Comparison of ENCODE assay signal across 12 cellular contexts in the genomic region with DNA sequence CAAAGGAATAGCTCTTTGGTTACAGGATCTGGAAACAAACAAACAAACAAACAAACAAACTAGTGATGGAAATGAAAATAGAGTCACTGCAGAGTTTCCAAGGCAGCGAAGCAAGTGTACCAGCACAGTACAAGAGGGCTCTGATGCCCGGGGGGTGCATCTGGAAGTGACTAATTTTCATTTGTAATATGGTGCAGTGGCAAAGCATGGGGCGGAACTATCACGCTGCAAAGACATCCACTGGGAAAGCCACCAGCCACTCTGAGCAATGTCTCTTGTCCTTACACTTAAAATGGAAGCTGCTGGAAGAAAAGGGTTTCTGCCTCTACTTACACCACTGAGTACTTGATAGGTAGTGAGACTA. TPM values are rescaled to one million over a fixed set of nuclear protein-coding genes. Genes with fewer than 3 reads are reported as not detected.
DNase-seq lines count a peak whose midpoint lies in the region; ATAC-seq, FAIRE-seq and TF ChIP-seq lines count a peak whose summit lies in the region.
"Had no signal": no experiment of that assay in that cellular context is flagged by ENCODE, and none has a peak within 500 bp of the region (broad histone marks: within the 10 kb centered on the region; RNA-seq: fewer than 3 reads in every experiment).

No MANE protein-coding gene starts in this region.

- peaks cover 33% of the 10 kb centered on the region for H3K4me1 Mint-ChIP-seq in T-helper 2 cell treated with Interferon-gamma antibody and Interleukin-4, amounts not matched to agents 5 μg/mL and 100 μg/mL, for 36 hours (ENCODE audit: low read depth)

- H3K4me3 ChIP-seq in GM23248 (no peak overlapping the region), SJSA1 (no peak overlapping the region), endothelial cell of umbilical vein (replicated peaks in 1 of 3; ENCODE audit: insufficient read depth in 1 of 3, low read depth in 1 of 3, low read length in 3 of 3) (no peak overlapping the region), skeletal muscle satellite cell (ENCODE audit: low read length) (no peak overlapping the region)
- H3K4me3 ChIP-seq: K562 had no signal

- DNase-seq in GM23248: peak; percentile 11
- DNase-seq in SJSA1 (ENCODE audit: low read depth in 1 of 2, low spot score in 2 of 2): peak in 1 of 2 experiments; percentile 70
- no peak for DNase-seq in endothelial cell of umbilical vein (ENCODE audit: low read depth, low spot score)
- no peak for DNase-seq in T-helper 2 cell treated with Interferon-gamma antibody and Interleukin-4, amounts not matched to agents 5 μg/mL and 100 μg/mL, for 36 hours (ENCODE audit: low spot score)
- DNase-seq: activated CD4-positive, alpha-beta T cell treated with anti-CD3 and anti-CD28 coated beads, Interleukin-2, amount 10 ng/mL, durations not matched to agents 7 days and 5 days; aorta; NCI-H2107; stimulated activated CD4-positive, alpha-beta T cell treated with anti-CD3 and anti-CD28 coated beads, Interleukin-4, amount 100 ng/mL, for 4 hours had no signal

- TF ChIP-seq CTCF in endothelial cell of umbilical vein (IDR thresholded peaks at IDR 0.05; ENCODE audit: extremely low read depth in 1 of 2, insufficient read depth in 1 of 2, low read depth in 1 of 2, low read length in 2 of 2): no peak

- no peak for ATAC-seq in HG02884 (IDR thresholded peaks at IDR 0.05; ENCODE audit: unreplicated experiment)
- ATAC-seq in HG03521 (IDR thresholded peaks at IDR 0.05; ENCODE audit: unreplicated experiment): no peak
- ATAC-seq: K562 had no signal

- no peak overlapping the region for H3K9ac ChIP-seq in GM23248
- no peak overlapping the region for H3K9ac ChIP-seq in endothelial cell of umbilical vein (replicated peaks; ENCODE audit: extremely low read depth, insufficient read depth, low read length)
- no peak overlapping the region for H3K9ac ChIP-seq in skeletal muscle satellite cell (ENCODE audit: low read depth, low read length)

- no peaks in the 10 kb centered on the region for H3K9me2 ChIP-seq in GM23248 (ENCODE audit: insufficient read depth)

- H3K4me1 ChIP-seq in GM23248 (ENCODE audit: insufficient read depth): peaks cover 22% of the 10 kb centered on the region
- H3K4me1 ChIP-seq in SJSA1 (replicated peaks): peaks cover 61% of the 10 kb centered on the region
- peaks cover 12% of the 10 kb centered on the region for H3K4me1 ChIP-seq in endothelial cell of umbilical vein (ENCODE audit: control insufficient read depth, extremely low read depth, insufficient read depth, low read length)
- H3K4me1 ChIP-seq in skeletal muscle satellite cell (ENCODE audit: control insufficient read depth, insufficient read depth, low read length): peaks cover 34% of the 10 kb centered on the region

- H3K27ac ChIP-seq in GM23248 (peak overlapping the region; percentile 8; the same call in 1 of the 2 replicates), SJSA1 (peak overlapping the region; percentile 89), endothelial cell of umbilical vein (ENCODE audit: insufficient read depth, low read depth, low read length) (no peak overlapping the region)

- peak overlapping the region; percentile 32 for H3K4me2 ChIP-seq in GM23248 (ENCODE audit: unreplicated experiment)
- peak overlapping the region; percentile 13 for H3K4me2 ChIP-seq in endothelial cell of umbilical vein (ENCODE audit: insufficient read depth, low read length)
- peak overlapping the region; percentile 10 for H3K4me2 ChIP-seq in skeletal muscle satellite cell (ENCODE audit: low read length)

- no TSS peak for BruUV-seq in endothelial cell of umbilical vein (replicated peaks; lab: Mats Ljungman, UMichigan)

- no peak for FAIRE-seq in endothelial cell of umbilical vein (lab: Jason Lieb, UNC)
- FAIRE-seq: K562 had no signal

- intact Hi-C loops in endothelial cell of umbilical vein (cut with micrococcal nuclease): loop anchor here (1.0 kb wide), 3 partner anchors 41 to 77 kb away; partner anchors contain the start of gene NEDD9

- no peak overlapping the region for H3K27ac Mint-ChIP-seq in T-helper 2 cell treated with Interferon-gamma antibody and Interleukin-4, amounts not matched to agents 5 μg/mL and 100 μg/mL, for 36 hours
- H3K27ac Mint-ChIP-seq: activated CD4-positive, alpha-beta T cell treated with anti-CD3 and anti-CD28 coated beads, Interleukin-2, amount 10 ng/mL, durations not matched to agents 7 days and 5 days had no signal

- H3K27me3 Mint-ChIP-seq in T-helper 2 cell treated with Interferon-gamma antibody and Interleukin-4, amounts not matched to agents 5 μg/mL and 100 μg/mL, for 36 hours (ENCODE audit: low read depth): no peaks in the 10 kb centered on the region
- H3K27me3 Mint-ChIP-seq: activated CD4-positive, alpha-beta T cell treated with anti-CD3 and anti-CD28 coated beads, Interleukin-2, amount 10 ng/mL, durations not matched to agents 7 days and 5 days had no signal

- POLR2A ChIA-PET in endothelial cell of umbilical vein (lab: Charles Lee): interaction anchor here (1.0 kb wide), 1 partner anchor 45 kb away, joined by 4 read pairs; the partner anchor contains the start of gene NEDD9

- H3K79me2 ChIP-seq in GM23248 (ENCODE audit: insufficient read depth) (no peaks in the 10 kb centered on the region), endothelial cell of umbilical vein (ENCODE audit: control insufficient read depth, insufficient read depth, low read length) (no peaks in the 10 kb centered on the region)

- H3K9me3 Mint-ChIP-seq in T-helper 2 cell treated with Interferon-gamma antibody and Interleukin-4, amounts not matched to agents 5 μg/mL and 100 μg/mL, for 36 hours: no peaks in the 10 kb centered on the region
- H3K9me3 Mint-ChIP-seq: activated CD4-positive, alpha-beta T cell treated with anti-CD3 and anti-CD28 coated beads, Interleukin-2, amount 10 ng/mL, durations not matched to agents 7 days and 5 days had no signal

- CTCF ChIA-PET in endothelial cell of umbilical vein (lab: Charles Lee): interaction anchor here (0.8 to 1.2 kb wide), 4 partner anchors 15 to 133 kb away, joined by 3 to 5 read pairs (median 4); no protein-coding TSS in a partner anchor

- H4K20me1 ChIP-seq in GM23248 (ENCODE audit: insufficient read depth) (no peaks in the 10 kb centered on the region), endothelial cell of umbilical vein (replicated peaks; ENCODE audit: control insufficient read depth, extremely low read depth, insufficient read depth, low read length) (no peaks in the 10 kb centered on the region)

- in situ Hi-C loops in GM23248 (cut with MboI): no loop called here

- H3F3A ChIP-seq in GM23248 (ENCODE audit: insufficient read depth): 0 out of 2 replicates have a peak, but pooled peaks cover 6% of the 10 kb centered on the region

- H3K27me3 ChIP-seq in GM23248 (replicated peaks; ENCODE audit: insufficient read depth) (no peaks in the 10 kb centered on the region), SJSA1 (replicated peaks) (no peaks in the 10 kb centered on the region), endothelial cell of umbilical vein (ENCODE audit: control insufficient read depth in 2 of 2, insufficient read depth in 2 of 2, low read length in 2 of 2) (no peaks in the 10 kb centered on the region), skeletal muscle satellite cell (ENCODE audit: control insufficient read depth, insufficient read depth, low read length) (no peaks in the 10 kb centered on the region)

- no peaks in the 10 kb centered on the region for H3K9me3 ChIP-seq in GM23248 (ENCODE audit: low read depth)
- H3K9me3 ChIP-seq in SJSA1 (replicated peaks): no peaks in the 10 kb centered on the region; the same call in 1 of the 2 replicates
- H3K9me3 ChIP-seq in endothelial cell of umbilical vein (replicated peaks; ENCODE audit: control insufficient read depth, insufficient read depth, low read length): no peaks in the 10 kb centered on the region
- H3K9me3 ChIP-seq in skeletal muscle satellite cell (replicated peaks; ENCODE audit: low read length): no peaks in the 10 kb centered on the region

- no peaks in the 10 kb centered on the region for H3K9me1 ChIP-seq in endothelial cell of umbilical vein (replicated peaks; ENCODE audit: control insufficient read depth, extremely low read depth, insufficient read depth, low read length)

- no peak for TF ChIP-seq POLR2A in endothelial cell of umbilical vein (IDR thresholded peaks at IDR 0.05; ENCODE audit: low read depth, low read length)

- peak overlapping the region; percentile 33; the same call in 1 of the 2 replicates for H2AFZ ChIP-seq in GM23248
- peak overlapping the region; percentile 15 for H2AFZ ChIP-seq in endothelial cell of umbilical vein (ENCODE audit: low read depth, low read length)

- 96 to 100% methylated on average over 4 of the region's 4 CpGs for whole genome bisulfite sequencing in GM23248 (ENCODE audit: low coverage in 1 of 2, low lambda C conversion rate in 2 of 2, missing lambda C conversion rate in 2 of 2), 2 experiments

- peaks cover 36% of the 10 kb centered on the region for H3K36me3 Mint-ChIP-seq in T-helper 2 cell treated with Interferon-gamma antibody and Interleukin-4, amounts not matched to agents 5 μg/mL and 100 μg/mL, for 36 hours (ENCODE audit: low read depth)

- H3K36me3 ChIP-seq in GM23248 (ENCODE audit: low read depth) (no peaks in the 10 kb centered on the region), SJSA1 (no peaks in the 10 kb centered on the region), endothelial cell of umbilical vein (ENCODE audit: control insufficient read depth in 2 of 2, extremely low read depth in 1 of 2, insufficient read depth in 2 of 2, low read length in 2 of 2) (no peaks in the 10 kb centered on the region), skeletal muscle satellite cell (ENCODE audit: insufficient read depth, low read length) (no peaks in the 10 kb centered on the region)

- dilution Hi-C loops in endothelial cell of umbilical vein (cut with MboI; ENCODE audit: extremely low pct_ligation_motif_present, low sequenced_read_pairs): no loop called here

- H3K4me3 Mint-ChIP-seq in T-helper 2 cell treated with Interferon-gamma antibody and Interleukin-4, amounts not matched to agents 5 μg/mL and 100 μg/mL, for 36 hours: no peak overlapping the region
- H3K4me3 Mint-ChIP-seq: activated CD4-positive, alpha-beta T cell treated with anti-CD3 and anti-CD28 coated beads, Interleukin-2, amount 10 ng/mL, durations not matched to agents 7 days and 5 days had no signal

RNA-seq across cellular contexts. Expression of gene NEDD9, which starts 44.4 kb away (rescaled TPM):
- 4.2 and 4.3 TPM in 2 replicates for total RNA-seq in GM23248 (2014; rRNA removed; shearing (Covaris generic))
- polyA plus RNA-seq in GM23248 (2016; fragmentation: Nextera tagmentation; extraction: Ambion mirVana): 2.9 and 3.0 TPM in 2 replicates
- 13.3 and 27.8 TPM in 2 replicates for total RNA-seq in SJSA1 (2014; rRNA removed; shearing (Covaris generic))
- 55.2 and 73.0 TPM in 2 replicates for total RNA-seq in endothelial cell of umbilical vein
- 61.0 and 69.8 TPM in 2 replicates for polyA plus RNA-seq in endothelial cell of umbilical vein
- 50.2 and 54.6 TPM in 2 replicates for polyA plus RNA-seq in endothelial cell of umbilical vein (2011; cell fraction: cytosol; rRNA removed)
- polyA plus RNA-seq in endothelial cell of umbilical vein (2011; cell fraction: nucleus; rRNA removed): 129 and 134 TPM in 2 replicates
- 41.1 and 43.9 TPM in 2 replicates for polyA plus RNA-seq in endothelial cell of umbilical vein (2012)
- polyA minus RNA-seq in endothelial cell of umbilical vein: 132 and 144 TPM in 2 replicates
- polyA minus RNA-seq in endothelial cell of umbilical vein (2011; cell fraction: cytosol; rRNA and poly(A)+ RNA removed): 3.8 TPM
- 133 and 155 TPM in 2 replicates for polyA minus RNA-seq in endothelial cell of umbilical vein (2011; cell fraction: nucleus; rRNA and poly(A)+ RNA removed)
- 0.22 and 0.25 TPM in 2 replicates for total RNA-seq in skeletal muscle satellite cell (2012; rRNA removed)
